Comparison of ENCODE assay signal across 13 cellular contexts in genomic region chr1:64043328-64043727, GRCh38.
DNase-seq lines count a peak whose midpoint lies in the region; ATAC-seq and TF ChIP-seq lines count a peak whose summit lies in the region.
"Had no signal": no experiment of that assay in that cellular context is flagged by ENCODE, and none has a peak within 500 bp of the region (broad histone marks: within the 10 kb centered on the region; RNA-seq: fewer than 3 reads in every experiment).

No MANE protein-coding gene starts in this region.

- no peaks in the 10 kb centered on the region for H3K27me3 ChIP-seq in ascending aorta

- H3K4me1 ChIP-seq in ascending aorta: peaks cover 2 to 51% of the 10 kb centered on the region in 2 donors

- H3K36me3 ChIP-seq in ascending aorta: no peaks in the 10 kb centered on the region

- peak; percentile 19 for DNase-seq in AG10803 (ENCODE audit: low read depth)
- no peak for DNase-seq in ascending aorta (ENCODE audit: low spot score in 2 of 2)
- DNase-seq in fibroblast of the conjunctiva (ENCODE audit: low read depth): peak; percentile 22
- DNase-seq in sciatic nerve (ENCODE audit: low spot score): no peak
- DNase-seq in activated CD8-positive, alpha-beta memory T cell treated with anti-CD3 and anti-CD28 coated beads, Interleukin-2, amount 50 U/mL, for 48 hours: no peak
- no peak for DNase-seq in activated CD4-positive, CD25-positive, alpha-beta regulatory T cell (lab: John Stamatoyannopoulos, UW)
- DNase-seq: activated CD8-positive, alpha-beta memory T cell treated with anti-CD3 and anti-CD28 coated beads for 24 hours; activated naive CD4-positive, alpha-beta T cell; DMS53; foreskin melanocyte; natural killer cell had no signal

- intact Hi-C loops in ascending aorta (cut with DNase I) (loop anchor here (2.0 to 5.0 kb wide), 4 partner anchors 61 to 269 kb away; partner anchors contain the start of gene ROR1), sciatic nerve (cut with DNase I) (no loop called here)

- peak overlapping the region; percentile 80 to 85 for H3K27ac ChIP-seq in ascending aorta

- H3K4me3 ChIP-seq in AG10803 (ENCODE audit: low read length) (no peak overlapping the region), ascending aorta (no peak overlapping the region)

- H3K9me3 ChIP-seq in ascending aorta: no peaks in the 10 kb centered on the region

- TF ChIP-seq CTCF in AG10803 (conservative IDR thresholded peaks at IDR 0.05; ENCODE audit: low read length) (no peak), ascending aorta (IDR thresholded peaks at IDR 0.05) (no peak)

- ATAC-seq in sciatic nerve (peak; percentile 40), GM21723 (IDR thresholded peaks at IDR 0.05; ENCODE audit: unreplicated experiment) (no peak), GM18520 (IDR thresholded peaks at IDR 0.05; ENCODE audit: unreplicated experiment) (no peak)
- ATAC-seq: natural killer cell had no signal

Comparison
In these comparisons a context has a peak if more than half of its experiments do, and no peak if none do; other contexts are left out.
1. DNase-seq: peak in AG10803 (single experiment) and fibroblast of the conjunctiva (single experiment); none in ascending aorta (0 of 2), sciatic nerve (single experiment), activated CD8-positive, alpha-beta memory T cell treated with anti-CD3 and anti-CD28 coated beads, Interleukin-2, amount 50 U/mL, for 48 hours (single experiment) and activated CD4-positive, CD25-positive, alpha-beta regulatory T cell (0 of 4).